Comparison of ENCODE assay signal across 8 cellular contexts in genomic region chr11:44095506-44096359, GRCh38. TPM values are rescaled to one million over a fixed set of nuclear protein-coding genes. Genes with fewer than 3 reads are reported as not detected.
DNase-seq lines count a peak whose midpoint lies in the region; ATAC-seq, FAIRE-seq and TF ChIP-seq lines count a peak whose summit lies in the region.

Gene EXT2 (plus strand): TSS chr11:44095678. CDS start chr11:44107713, 12,035 bp downstream.

- dilution Hi-C loops in keratinocyte (cut with MboI; ENCODE audit: extremely low pct_ligation_motif_present, low sequenced_read_pairs) = no loop called here

- peak within 1 kb of the TSS; percentile 65 for H2AFZ ChIP-seq in keratinocyte (ENCODE audit: control insufficient read depth, low read length)

- peak; percentile 63 for DNase-seq in AG09319 (ENCODE audit: extremely low read depth, low read depth)
- DNase-seq in NCI-H2227 (lab: John Stamatoyannopoulos, UW; ENCODE audit: unreplicated experiment) = peak; percentile 90
- peak; percentile 65 to 74 (median 73) for DNase-seq in activated CD4-positive, CD25-positive, alpha-beta regulatory T cell (lab: John Stamatoyannopoulos, UW)
- DNase-seq in central memory CD4-positive, alpha-beta T cell = peak; percentile 81
- no peak for DNase-seq in keratinocyte (ENCODE audit: low read depth, low spot score)
- peak; percentile 72 to 82 (median 74) for DNase-seq in stimulated activated CD4-positive, alpha-beta T cell treated with anti-CD3 and anti-CD28 coated beads, Interleukin-12 subunit alpha, Interleukin-12 subunit beta, amount 100 ng/mL, for 48 hours (ENCODE audit: low read depth in 2 of 3, low spot score in 1 of 3)

- peaks cover 40% of the 10 kb centered on the region for H3K79me2 ChIP-seq in keratinocyte (ENCODE audit: control insufficient read depth, insufficient read depth, low read length)

- H3K4me3 ChIP-seq in keratinocyte (ENCODE audit: control insufficient read depth in 2 of 3, extremely low read depth in 1 of 3, insufficient read depth in 2 of 3, low read depth in 1 of 3, low read length in 3 of 3) = peak within 1 kb of the TSS; percentile 69 to 84 (median 82)

- peak; percentile 94 for ATAC-seq in GM18909 (IDR thresholded peaks at IDR 0.05; ENCODE audit: poor library complexity, unreplicated experiment)
- peak; percentile 93 for ATAC-seq in HG03159 (IDR thresholded peaks at IDR 0.05; ENCODE audit: unreplicated experiment)

- H3K36me3 ChIP-seq in keratinocyte (ENCODE audit: control insufficient read depth in 2 of 2, extremely low read depth in 1 of 2, insufficient read depth in 2 of 2, low read length in 2 of 2) = peaks cover 0 to 6% of the 10 kb centered on the region in 2 experiments

- peaks cover 8% of the 10 kb centered on the region for H4K20me1 ChIP-seq in keratinocyte (ENCODE audit: control insufficient read depth, extremely low read depth, insufficient read depth, low read length)

- no peaks in the 10 kb centered on the region for H3K9me3 ChIP-seq in keratinocyte (ENCODE audit: control insufficient read depth, low read depth, low read length)

- H3K9me1 ChIP-seq in keratinocyte (ENCODE audit: control insufficient read depth, extremely low read depth, insufficient read depth, low read length) = no peaks in the 10 kb centered on the region

- H3K27ac ChIP-seq in keratinocyte (ENCODE audit: control insufficient read depth, insufficient read depth, low read length) = peak within 1 kb of the TSS; percentile 65

- no peaks in the 10 kb centered on the region for H3K27me3 ChIP-seq in keratinocyte (ENCODE audit: control insufficient read depth, extremely low read depth, insufficient read depth, low read length)

- peaks cover 18% of the 10 kb centered on the region for H3K4me1 ChIP-seq in keratinocyte (ENCODE audit: control insufficient read depth, extremely low read depth, insufficient read depth, low read length)

- peak within 1 kb of the TSS; percentile 57 for H3K4me2 ChIP-seq in keratinocyte (ENCODE audit: control insufficient read depth, extremely low read depth, insufficient read depth, low read depth, low read length)

- TF ChIP-seq CTCF in AG09319 (IDR thresholded peaks at IDR 0.05; ENCODE audit: low read depth, low read length) = peak; percentile 91
- peak; percentile 70 to 96 (median 90) for TF ChIP-seq CTCF in keratinocyte (optimal IDR thresholded peaks at IDR 0.05 in 1 of 3, IDR thresholded peaks at IDR 0.05 in 1 of 3, conservative IDR thresholded peaks at IDR 0.05 in 1 of 3; ENCODE audit: extremely low read depth in 1 of 3, insufficient read depth in 2 of 3, low read length in 3 of 3)

- peak; percentile 53 for FAIRE-seq in keratinocyte (lab: Jason Lieb, UNC)

- peak within 1 kb of the TSS; percentile 78 for H3K9ac ChIP-seq in keratinocyte (ENCODE audit: control insufficient read depth, extremely low read depth, insufficient read depth, low read length)

RNA-seq across cellular contexts. Expression of gene EXT2, which starts in this region (rescaled TPM):
- polyA plus RNA-seq in keratinocyte = 148 to 168 TPM (median 159 TPM) in 3 replicates
- polyA plus RNA-seq in keratinocyte (2011; ENCODE audit: low read depth) = 86.4 TPM
- 65.6 and 89.2 TPM in 2 replicates for polyA plus RNA-seq in keratinocyte (2011; cell fraction: cytosol; rRNA removed)
- polyA plus RNA-seq in keratinocyte (2011; cell fraction: nucleus; rRNA removed) = 215 and 221 TPM in 2 replicates
- polyA plus RNA-seq in keratinocyte (2012; ENCODE audit: low replicate concordance) = 61.6 and 107 TPM in 2 replicates
- polyA minus RNA-seq in keratinocyte = 168 to 241 TPM (median 203 TPM) in 3 replicates
- 129 TPM for polyA minus RNA-seq in keratinocyte (2011; cell fraction: cytosol; rRNA and poly(A)+ RNA removed)
- polyA minus RNA-seq in keratinocyte (2011; cell fraction: nucleus; rRNA and poly(A)+ RNA removed) = 286 and 364 TPM in 2 replicates
